In genomic region chrY:7275019-7275418, GRCh38 we compare ENCODE assay signal across 12 cellular contexts.
A peak's percentile ranks its signal among the peaks of the same experiment; 100 is the strongest.
DNase-seq lines count a peak whose midpoint lies in the region; TF ChIP-seq lines count a peak whose summit lies in the region.
"Had no signal": no experiment of that assay in that cellular context is flagged by ENCODE, and none has a peak within 500 bp of the region (broad histone marks: within the 10 kb centered on the region; RNA-seq: fewer than 3 reads in every experiment).

No MANE protein-coding gene starts in this region.

- no peaks in the 10 kb centered on the region for H4K20me1 ChIP-seq in neural progenitor cell (ENCODE audit: low read depth)
- H4K20me1 ChIP-seq: BLaER1 had no signal

- H3K4me3 Mint-ChIP-seq in activated naive CD4-positive, alpha-beta T cell treated with anti-CD3 and anti-CD28 coated beads for 36 hours = peak overlapping the region; percentile 99
- peak overlapping the region; percentile 97 for H3K4me3 Mint-ChIP-seq in activated CD4-positive, alpha-beta memory T cell treated with anti-CD3 and anti-CD28 coated beads for 36 hours
- no peak overlapping the region for H3K4me3 Mint-ChIP-seq in neural progenitor cell

- no peaks in the 10 kb centered on the region for H3K79me2 ChIP-seq in neural progenitor cell (ENCODE audit: low read depth)

- intact Hi-C loops in activated naive CD4-positive, alpha-beta T cell treated with anti-CD3 and anti-CD28 coated beads for 36 hours (cut with micrococcal nuclease) = loop anchor here (10.0 kb wide), 1 partner anchor 170 kb away; no protein-coding TSS in a partner anchor
- intact Hi-C loops in activated CD4-positive, alpha-beta memory T cell treated with anti-CD3 and anti-CD28 coated beads for 36 hours (cut with micrococcal nuclease) = loop anchor here (1.0 to 2.0 kb wide), 2 partner anchors 15 to 62 kb away; no protein-coding TSS in a partner anchor
- intact Hi-C loops in testis (cut with DNase I; ENCODE audit: low total_unique reads) = no loop called here

- H3K27ac ChIP-seq in testis (peak overlapping the region in 1 of 2 donors; percentile 69), neural progenitor cell (no peak overlapping the region)
- H3K27ac ChIP-seq: BLaER1 had no signal

- peaks cover 31% of the 10 kb centered on the region for H3K4me1 Mint-ChIP-seq in activated naive CD4-positive, alpha-beta T cell treated with anti-CD3 and anti-CD28 coated beads for 36 hours (ENCODE audit: low read depth)
- H3K4me1 Mint-ChIP-seq in activated CD4-positive, alpha-beta memory T cell treated with anti-CD3 and anti-CD28 coated beads for 36 hours (ENCODE audit: low read depth) = peaks cover 31% of the 10 kb centered on the region
- H3K4me1 Mint-ChIP-seq in neural progenitor cell = no peaks in the 10 kb centered on the region

- H3K4me1 ChIP-seq in testis = no peaks in the 10 kb centered on the region
- no peaks in the 10 kb centered on the region for H3K4me1 ChIP-seq in neural progenitor cell
- H3K4me1 ChIP-seq: BLaER1 had no signal

- TF ChIP-seq CTCF in foreskin fibroblast (IDR thresholded peaks at IDR 0.05; ENCODE audit: low read depth, low read length) (no peak), testis (IDR thresholded peaks at IDR 0.05) (no peak), neural progenitor cell (IDR thresholded peaks at IDR 0.05) (no peak)

- H3K27me3 Mint-ChIP-seq in activated naive CD4-positive, alpha-beta T cell treated with anti-CD3 and anti-CD28 coated beads for 36 hours (ENCODE audit: low read depth) = no peaks in the 10 kb centered on the region
- H3K27me3 Mint-ChIP-seq in activated CD4-positive, alpha-beta memory T cell treated with anti-CD3 and anti-CD28 coated beads for 36 hours = no peaks in the 10 kb centered on the region
- no peaks in the 10 kb centered on the region for H3K27me3 Mint-ChIP-seq in neural progenitor cell (ENCODE audit: insufficient read depth, low read depth)

- H3K27ac Mint-ChIP-seq in activated naive CD4-positive, alpha-beta T cell treated with anti-CD3 and anti-CD28 coated beads for 36 hours = peak overlapping the region; percentile 97
- H3K27ac Mint-ChIP-seq in activated CD4-positive, alpha-beta memory T cell treated with anti-CD3 and anti-CD28 coated beads for 36 hours = peak overlapping the region; percentile 97
- no peak overlapping the region for H3K27ac Mint-ChIP-seq in neural progenitor cell

- H3K27me3 ChIP-seq in testis = no peaks in the 10 kb centered on the region
- H3K27me3 ChIP-seq in neural progenitor cell = no peaks in the 10 kb centered on the region
- H3K27me3 ChIP-seq: BLaER1, left lung had no signal

- WGBS in testis, 2 donors = 0 to 2% methylated on average over 7 to 17 of the region's 18 CpGs

- H3F3A ChIP-seq in neural progenitor cell (ENCODE audit: low read depth) = no peaks in the 10 kb centered on the region

- peak overlapping the region; percentile 62 for H3K4me3 ChIP-seq in foreskin fibroblast (ENCODE audit: low read depth in 1 of 2, low read length in 2 of 2)
- peak overlapping the region; percentile 12 to 64 for H3K4me3 ChIP-seq in testis
- H3K4me3 ChIP-seq in neural progenitor cell = no peak overlapping the region
- H3K4me3 ChIP-seq: BLaER1, smooth muscle cell had no signal

- H3K9me3 Mint-ChIP-seq in activated naive CD4-positive, alpha-beta T cell treated with anti-CD3 and anti-CD28 coated beads for 36 hours = no peaks in the 10 kb centered on the region
- H3K9me3 Mint-ChIP-seq in activated CD4-positive, alpha-beta memory T cell treated with anti-CD3 and anti-CD28 coated beads for 36 hours = no peaks in the 10 kb centered on the region
- H3K9me3 Mint-ChIP-seq in neural progenitor cell = no peaks in the 10 kb centered on the region

- DNase-seq in activated naive CD4-positive, alpha-beta T cell treated with anti-CD3 and anti-CD28 coated beads for 36 hours = no peak
- DNase-seq in activated naive CD4-positive, alpha-beta T cell treated with anti-CD3 and anti-CD28 coated beads, Interleukin-2, amount 50 U/mL, for 16 hours = no peak
- DNase-seq in activated CD4-positive, alpha-beta memory T cell treated with anti-CD3 and anti-CD28 coated beads for 36 hours = no peak
- peak in 1 of 2 donors; percentile 29 for DNase-seq in foreskin fibroblast
- DNase-seq in testis = no peak
- no peak for DNase-seq in neural progenitor cell (ENCODE audit: low spot score)
- DNase-seq in stimulated activated CD4-positive, alpha-beta T cell treated with anti-CD3 and anti-CD28 coated beads, Interleukin-12 subunit alpha, Interleukin-12 subunit beta, amount 100 ng/mL, for 4 hours = no peak
- no peak for DNase-seq in MV-4-11 (lab: John Stamatoyannopoulos, UW)
- DNase-seq: NCI-H524 had no signal

- no peaks in the 10 kb centered on the region for H3K9me3 ChIP-seq in testis
- no peaks in the 10 kb centered on the region for H3K9me3 ChIP-seq in neural progenitor cell (ENCODE audit: low read depth)
- H3K9me3 ChIP-seq: BLaER1, left lung had no signal

- no peak overlapping the region for H3K9ac ChIP-seq in neural progenitor cell
- H3K9ac ChIP-seq: BLaER1 had no signal

- H3K36me3 Mint-ChIP-seq in activated naive CD4-positive, alpha-beta T cell treated with anti-CD3 and anti-CD28 coated beads for 36 hours (ENCODE audit: low read depth) = peaks cover 44% of the 10 kb centered on the region
- peaks cover 31% of the 10 kb centered on the region for H3K36me3 Mint-ChIP-seq in activated CD4-positive, alpha-beta memory T cell treated with anti-CD3 and anti-CD28 coated beads for 36 hours
- H3K36me3 Mint-ChIP-seq in neural progenitor cell = no peaks in the 10 kb centered on the region

- H3K36me3 ChIP-seq in testis (ENCODE audit: low read depth, missing control alignments) = no peaks in the 10 kb centered on the region
- H3K36me3 ChIP-seq in neural progenitor cell = no peaks in the 10 kb centered on the region
- H3K36me3 ChIP-seq: BLaER1, left lung had no signal

- POLR2A ChIA-PET in activated CD4-positive, alpha-beta memory T cell treated with anti-CD3 and anti-CD28 coated beads for 36 hours (lab: Charles Lee) = interaction anchor here (1.2 to 1.6 kb wide), 3 partner anchors 35 to 67 kb away, joined by 3 to 6 read pairs (median 3); no protein-coding TSS in a partner anchor

- no peak for TF ChIP-seq POLR2A in testis (IDR thresholded peaks at IDR 0.05)

- H3K4me2 ChIP-seq in neural progenitor cell = no peak overlapping the region
- H3K4me2 ChIP-seq: BLaER1, smooth muscle cell had no signal

- CTCF ChIA-PET in activated naive CD4-positive, alpha-beta T cell treated with anti-CD3 and anti-CD28 coated beads for 36 hours (lab: Charles Lee) = interaction anchor here (1.4 to 1.5 kb wide), 2 partner anchors 10 to 61 kb away, joined by 4 read pairs; no protein-coding TSS in a partner anchor
- CTCF ChIA-PET in activated CD4-positive, alpha-beta memory T cell treated with anti-CD3 and anti-CD28 coated beads for 36 hours (lab: Charles Lee) = no interaction called here

- no peak overlapping the region for H2AFZ ChIP-seq in neural progenitor cell (replicated peaks)
